Comparison of ENCODE assay signal across 1 cellular context in genomic region chr16:1688807-1689560, GRCh38.
TF ChIP-seq lines count a peak whose summit lies in the region.

No MANE protein-coding gene starts in this region.

TF ChIP-seq in HepG2, 621 proteins besides CTCF, POLR2A, EP300 and RAD21 (continued from another document):
- no peak for TF ChIP-seq KDM1A (CRISPR knock-in tag; IDR thresholded peaks at IDR 0.05)
- 0 out of 2 replicates have a peak, but pooled peaks have one; percentile 24 for TF ChIP-seq ATF1 (CRISPR knock-in tag; IDR thresholded peaks at IDR 0.05)
- TF ChIP-seq FOXK1 (CRISPR knock-in tag; IDR thresholded peaks at IDR 0.05; ENCODE audit: borderline replicate concordance, low read depth): peak; percentile 69; the same call in 1 of the 2 replicates
- no peak for TF ChIP-seq SMARCE1 (IDR thresholded peaks at IDR 0.05; ENCODE audit: borderline replicate concordance)
- peak; percentile 33; the same call in 1 of the 2 replicates for TF ChIP-seq NCOA2 (CRISPR knock-in tag; IDR thresholded peaks at IDR 0.05)
- TF ChIP-seq ZNF746 (CRISPR knock-in tag; IDR thresholded peaks at IDR 0.05): no peak
- TF ChIP-seq GATAD2A (CRISPR knock-in tag; IDR thresholded peaks at IDR 0.05): peak; percentile 46
- no peak for TF ChIP-seq RBFOX2 (IDR thresholded peaks at IDR 0.05; ENCODE audit: low read depth, low read length)
- TF ChIP-seq THYN1 (CRISPR knock-in tag; IDR thresholded peaks at IDR 0.05; ENCODE audit: borderline replicate concordance, low read depth): no peak
- peak; percentile 65 for TF ChIP-seq RARA (CRISPR knock-in tag; IDR thresholded peaks at IDR 0.05)
- TF ChIP-seq MIER3 (CRISPR knock-in tag; IDR thresholded peaks at IDR 0.05; ENCODE audit: borderline replicate concordance): no peak
- TF ChIP-seq, protein P1, sequence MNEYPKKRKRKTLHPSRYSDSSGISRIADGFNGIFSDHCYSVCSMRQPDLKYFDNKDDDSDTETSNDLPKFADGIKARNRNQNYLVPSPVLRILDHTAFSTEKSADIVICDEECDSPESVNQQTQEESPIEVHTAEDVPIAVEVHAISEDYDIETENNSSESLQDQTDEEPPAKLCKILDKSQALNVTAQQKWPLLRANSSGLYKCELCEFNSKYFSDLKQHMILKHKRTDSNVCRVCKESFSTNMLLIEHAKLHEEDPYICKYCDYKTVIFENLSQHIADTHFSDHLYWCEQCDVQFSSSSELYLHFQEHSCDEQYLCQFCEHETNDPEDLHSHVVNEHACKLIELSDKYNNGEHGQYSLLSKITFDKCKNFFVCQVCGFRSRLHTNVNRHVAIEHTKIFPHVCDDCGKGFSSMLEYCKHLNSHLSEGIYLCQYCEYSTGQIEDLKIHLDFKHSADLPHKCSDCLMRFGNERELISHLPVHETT (CRISPR knock-in tag; conservative IDR thresholded peaks at IDR 0.05): no peak
- TF ChIP-seq RNF219 (CRISPR knock-in tag; IDR thresholded peaks at IDR 0.05): no peak
- no peak for TF ChIP-seq ZFP1 (CRISPR knock-in tag; IDR thresholded peaks at IDR 0.05)
- TF ChIP-seq DMAP1 (CRISPR knock-in tag; IDR thresholded peaks at IDR 0.05): 0 out of 2 replicates have a peak, but pooled peaks have one; percentile 27
- TF ChIP-seq DR1 (CRISPR knock-in tag; IDR thresholded peaks at IDR 0.05): no peak
- TF ChIP-seq, protein P2, sequence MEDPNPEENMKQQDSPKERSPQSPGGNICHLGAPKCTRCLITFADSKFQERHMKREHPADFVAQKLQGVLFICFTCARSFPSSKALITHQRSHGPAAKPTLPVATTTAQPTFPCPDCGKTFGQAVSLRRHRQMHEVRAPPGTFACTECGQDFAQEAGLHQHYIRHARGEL (CRISPR knock-in tag; IDR thresholded peaks at IDR 0.05): no peak
- no peak for TF ChIP-seq SOX6 (IDR thresholded peaks at IDR 0.05)
- TF ChIP-seq SOX6 (CRISPR knock-in tag; IDR thresholded peaks at IDR 0.05): peak; percentile 70; the same call in 1 of the 2 replicates
